In genomic region chr22:49535527-49536125, GRCh38 we compare ENCODE assay signal across 19 cellular contexts.
DNase-seq lines count a peak whose midpoint lies in the region; ATAC-seq, FAIRE-seq and TF ChIP-seq lines count a peak whose summit lies in the region.
"Had no signal": no experiment of that assay in that cellular context is flagged by ENCODE, and none has a peak within 500 bp of the region (broad histone marks: within the 10 kb centered on the region; RNA-seq: fewer than 3 reads in every experiment).

No MANE protein-coding gene starts in this region.

- no peak for TF ChIP-seq POLR2A in H1 (IDR thresholded peaks at IDR 0.05; ENCODE audit: control extremely low read depth in 1 of 2, low read depth in 2 of 2, low read length in 2 of 2)

- TF ChIP-seq CTCF in H1 (IDR thresholded peaks at IDR 0.05; ENCODE audit: control extremely low read depth in 1 of 3, insufficient read depth in 1 of 3, low read depth in 1 of 3, low read length in 3 of 3) (no peak), tibial artery (IDR thresholded peaks at IDR 0.05) (no peak), GM10248 (IDR thresholded peaks at IDR 0.05; ENCODE audit: control extremely low read depth, extremely low read depth, low read depth, missing control alignments) (no peak)

- H4K5ac ChIP-seq in H1 (ENCODE audit: insufficient read length, low read depth, low read length): peak overlapping the region; percentile 77

- H4K20me1 ChIP-seq in H1 (replicated peaks in 1 of 2; ENCODE audit: control insufficient read depth in 1 of 2, insufficient read depth in 2 of 2, low read length in 2 of 2): no peaks in the 10 kb centered on the region

- H4K91ac ChIP-seq in H1 (replicated peaks; ENCODE audit: insufficient read length, low read length): peak overlapping the region; percentile 38

- H2AK5ac ChIP-seq in H1 (ENCODE audit: low read depth, low read length): 0 out of 2 replicates have a peak overlapping the region, but pooled peaks have one; percentile 82

- FAIRE-seq in H1 (lab: Jason Lieb, UNC): no peak
- FAIRE-seq: HTR-8/SVneo had no signal

- H3K4ac ChIP-seq in H1 (replicated peaks; ENCODE audit: insufficient read length, low read depth, low read length): peak overlapping the region; percentile 17

- no peaks in the 10 kb centered on the region for H3K27me3 Mint-ChIP-seq in activated naive CD4-positive, alpha-beta T cell treated with anti-CD3 and anti-CD28 coated beads, Interleukin-2, amount 10 ng/mL, durations not matched to agents 7 days and 5 days

- WGBS in H1 (ENCODE audit: extremely low coverage in 1 of 2, insufficient coverage in 1 of 2, insufficient read length in 1 of 2, insufficient replicate concordance in 2 of 2, low coverage in 1 of 2, low lambda C conversion rate in 2 of 2, missing lambda C conversion rate in 1 of 2), 2 experiments: 78% methylated on average over 10 of the region's 16 CpGs; no CpG with 5 or more reads in 1 of the 2 experiments

- peak overlapping the region; percentile 97 for H3K18ac ChIP-seq in H1 (ENCODE audit: extremely low read depth, low read length)

- no peaks in the 10 kb centered on the region for H3K36me3 ChIP-seq in H1 (ENCODE audit: control insufficient read depth in 2 of 4, insufficient read depth in 4 of 4, low read length in 3 of 4)
- H3K36me3 ChIP-seq in tibial artery: no peaks in the 10 kb centered on the region
- H3K36me3 ChIP-seq: BLaER1 treated with 17β-estradiol and CSF1 and Interleukin-3, amounts not matched to agents 10 nM and 100 nM; HAP-1; MG63 had no signal

- no peak for TF ChIP-seq EP300 in H1 (IDR thresholded peaks at IDR 0.05; ENCODE audit: borderline replicate concordance in 1 of 2, low read depth in 2 of 2, low read length in 2 of 2)

- POLR2A ChIA-PET in H1 (lab: Charles Lee; ENCODE audit: partially characterized antibody) (interaction anchor here (1.0 to 2.0 kb wide), 4 partner anchors 13 to 162 kb away, joined by 3 to 6 read pairs (median 4); no protein-coding TSS in a partner anchor), GM10248 (lab: Yijun Ruan, JAX) (no interaction called here)

- H3K4me1 ChIP-seq in H1 (replicated peaks in 1 of 4; ENCODE audit: control insufficient read depth in 3 of 4, insufficient read depth in 4 of 4, low read length in 3 of 4) (peaks cover 7 to 28% (median 13%) of the 10 kb centered on the region in 4 experiments), tibial artery (no peaks in the 10 kb centered on the region)
- H3K4me1 ChIP-seq: HAP-1 had no signal

- H3K79me2 ChIP-seq in H1 (ENCODE audit: control insufficient read depth in 1 of 2, insufficient read depth in 2 of 2, low read length in 2 of 2): no peaks in the 10 kb centered on the region

- peak overlapping the region; percentile 91 for H2BK120ac ChIP-seq in H1 (replicated peaks; ENCODE audit: low read depth, low read length)

- no peak for TF ChIP-seq RAD21 in H1 (IDR thresholded peaks at IDR 0.05 in 1 of 2, conservative IDR thresholded peaks at IDR 0.05 in 1 of 2; ENCODE audit: low read depth in 2 of 2, low read length in 2 of 2)

- peak overlapping the region; percentile 88; the same call in 1 of the 2 replicates for H2BK5ac ChIP-seq in H1 (ENCODE audit: low read depth, low read length)

- CTCF ChIA-PET in activated naive CD4-positive, alpha-beta T cell treated with anti-CD3 and anti-CD28 coated beads, Interleukin-2, amount 10 ng/mL, durations not matched to agents 7 days and 5 days (lab: Charles Lee): no interaction called here
- CTCF ChIA-PET in H1 (lab: Charles Lee; ENCODE audit: partially characterized antibody) (interaction anchor here (0.8 to 1.8 kb wide), 4 partner anchors 12 to 21 kb away, joined by 3 to 5 read pairs (median 4); no protein-coding TSS in a partner anchor), GM10248 (lab: Yijun Ruan, JAX) (interaction anchor here (0.8 kb wide), 1 partner anchor 24 kb away, joined by 4 read pairs; no protein-coding TSS in a partner anchor)

- H3K9ac ChIP-seq in H1 (replicated peaks in 1 of 4; ENCODE audit: extremely low read depth in 1 of 4, low read depth in 3 of 4, low read length in 3 of 4): peak overlapping the region in 1 of 4 experiments; percentile 57; a peak in 2 of 7 replicates
- H3K9ac ChIP-seq: BLaER1 treated with 17β-estradiol and CSF1 and Interleukin-3, amounts not matched to agents 10 nM and 100 nM had no signal

- H3K23ac ChIP-seq in H1 (ENCODE audit: insufficient read length): no peak overlapping the region

- ATAC-seq in activated naive CD4-positive, alpha-beta T cell treated with anti-CD3 and anti-CD28 coated beads, Interleukin-2, amount 50 U/mL, for 72 hours: no peak

- H3K27ac ChIP-seq in H1 (ENCODE audit: low read depth, low read length): peak overlapping the region; percentile 87
- H3K27ac ChIP-seq in tibial artery: no peak overlapping the region
- H3K27ac ChIP-seq: BLaER1 treated with 17β-estradiol and CSF1 and Interleukin-3, amounts not matched to agents 10 nM and 100 nM had no signal

- H2BK15ac ChIP-seq in H1 (ENCODE audit: low read length): no peak overlapping the region

- no peaks in the 10 kb centered on the region for H3K23me2 ChIP-seq in H1 (ENCODE audit: low read depth, low read length)

- H3K9me3 Mint-ChIP-seq in activated naive CD4-positive, alpha-beta T cell treated with anti-CD3 and anti-CD28 coated beads, Interleukin-2, amount 10 ng/mL, durations not matched to agents 7 days and 5 days: no peaks in the 10 kb centered on the region
- no peaks in the 10 kb centered on the region for H3K9me3 Mint-ChIP-seq in activated naive CD4-positive, alpha-beta T cell treated with anti-CD3 and anti-CD28 coated beads, Interleukin-2, amount 50 U/mL, for 72 hours

- H4K8ac ChIP-seq in H1 (ENCODE audit: extremely low read depth, insufficient read depth, low read length): peak overlapping the region; percentile 81; the same call in 1 of the 2 replicates

- H3K36me3 Mint-ChIP-seq in activated naive CD4-positive, alpha-beta T cell treated with anti-CD3 and anti-CD28 coated beads, Interleukin-2, amount 10 ng/mL, durations not matched to agents 7 days and 5 days: no peaks in the 10 kb centered on the region
- H3K36me3 Mint-ChIP-seq in activated naive CD4-positive, alpha-beta T cell treated with anti-CD3 and anti-CD28 coated beads, Interleukin-2, amount 50 U/mL, for 72 hours: no peaks in the 10 kb centered on the region

- peak overlapping the region in 1 of 4 experiments; percentile 45; a peak in 1 of 8 replicates for H3K4me3 ChIP-seq in H1 (ENCODE audit: extremely low read depth in 1 of 4, insufficient read depth in 2 of 4, low read depth in 3 of 4, low read length in 4 of 4)
- H3K4me3 ChIP-seq in tibial artery: no peak overlapping the region
- H3K4me3 ChIP-seq: BLaER1 treated with 17β-estradiol and CSF1 and Interleukin-3, amounts not matched to agents 10 nM and 100 nM; HAP-1; MG63 had no signal

- no peak overlapping the region for H3K56ac ChIP-seq in H1 (replicated peaks; ENCODE audit: insufficient read length, low read depth, low read length)

- no peaks in the 10 kb centered on the region for H3K27me3 ChIP-seq in H1 (replicated peaks in 1 of 4; ENCODE audit: control insufficient read depth in 3 of 4, extremely low read depth in 1 of 4, insufficient read depth in 3 of 4, low read length in 3 of 4)
- peaks cover 0 to 22% of the 10 kb centered on the region in 2 donors for H3K27me3 ChIP-seq in tibial artery

- peak overlapping the region; percentile 60 to 63; a peak in 3 of 4 replicates for H3K4me2 ChIP-seq in H1 (ENCODE audit: insufficient read depth in 1 of 2, low read depth in 2 of 2, low read length in 2 of 2)

- intact Hi-C loops in tibial artery (cut with DNase I; ENCODE audit: low total_unique reads): no loop called here

- no peaks in the 10 kb centered on the region for H3K4me1 Mint-ChIP-seq in activated naive CD4-positive, alpha-beta T cell treated with anti-CD3 and anti-CD28 coated beads, Interleukin-2, amount 10 ng/mL, durations not matched to agents 7 days and 5 days

- H3K9me3 ChIP-seq in H1 (ENCODE audit: insufficient read depth in 2 of 2, low read depth in 1 of 2, low read length in 1 of 2) (no peaks in the 10 kb centered on the region), tibial artery (no peaks in the 10 kb centered on the region)
- H3K9me3 ChIP-seq: BLaER1 treated with 17β-estradiol and CSF1 and Interleukin-3, amounts not matched to agents 10 nM and 100 nM; HAP-1; MG63 had no signal

- no peak overlapping the region for H2AFZ ChIP-seq in H1 (ENCODE audit: low read length)

- H3K14ac ChIP-seq in H1 (ENCODE audit: insufficient read length): no peak overlapping the region

- DNase-seq in activated naive CD4-positive, alpha-beta T cell treated with anti-CD3 and anti-CD28 coated beads, Interleukin-2, amount 10 ng/mL, durations not matched to agents 7 days and 5 days: peak; percentile 2
- no peak for DNase-seq in activated naive CD4-positive, alpha-beta T cell treated with anti-CD3 and anti-CD28 coated beads, Interleukin-2, amount 50 U/mL, for 72 hours (ENCODE audit: low spot score in 2 of 2)
- DNase-seq in H1 (ENCODE audit: low read depth in 1 of 2, low spot score in 2 of 2): no peak
- peak; percentile 65 for DNase-seq in mesenteric fat pad (ENCODE audit: low spot score)
- DNase-seq in tibial artery: peak; percentile 7 to 47
- no peak for DNase-seq in GM10248 (ENCODE audit: extremely low spot score)
- no peak for DNase-seq in medulla oblongata (ENCODE audit: extremely low spot score)
- no peak for DNase-seq in hepatic stellate cell (ENCODE audit: low spot score)
- DNase-seq: 8988T, KG1, MG63, NCI-H1105 treated with DMSO at 0.1 percent for 48 hours, NCI-H187 treated with DMSO at 0.1 percent for 48 hours, NCI-H2171, NCI-H774, SIG-M5 had no signal

- no peaks in the 10 kb centered on the region for H3K79me1 ChIP-seq in H1 (ENCODE audit: low read depth, low read length)

- peak overlapping the region; percentile 77 for H2BK12ac ChIP-seq in H1 (ENCODE audit: low read depth, low read length)

- H2BK20ac ChIP-seq in H1 (ENCODE audit: low read length): peak overlapping the region; percentile 82; the same call in 1 of the 2 replicates

- no peak overlapping the region for H3K4me3 Mint-ChIP-seq in activated naive CD4-positive, alpha-beta T cell treated with anti-CD3 and anti-CD28 coated beads, Interleukin-2, amount 10 ng/mL, durations not matched to agents 7 days and 5 days

- H3K27ac Mint-ChIP-seq in activated naive CD4-positive, alpha-beta T cell treated with anti-CD3 and anti-CD28 coated beads, Interleukin-2, amount 10 ng/mL, durations not matched to agents 7 days and 5 days: no peak overlapping the region
- no peak overlapping the region for H3K27ac Mint-ChIP-seq in activated naive CD4-positive, alpha-beta T cell treated with anti-CD3 and anti-CD28 coated beads, Interleukin-2, amount 50 U/mL, for 72 hours

TF ChIP-seq in H1, 55 proteins besides CTCF, POLR2A, EP300 and RAD21 (continues in another document):
- TF ChIP-seq E2F6 (IDR thresholded peaks at IDR 0.05): no peak
- TF ChIP-seq TCF12 (IDR thresholded peaks at IDR 0.05; ENCODE audit: low read depth, low read length): no peak
- no peak for TF ChIP-seq SIN3A (conservative IDR thresholded peaks at IDR 0.05 in 1 of 2, IDR thresholded peaks at IDR 0.05 in 1 of 2; ENCODE audit: low read depth in 1 of 2, low read length in 2 of 2)

Comparison
In these comparisons a context has a peak if more than half of its experiments do, and no peak if none do; other contexts are left out.
1. DNase-seq: peak in activated naive CD4-positive, alpha-beta T cell treated with anti-CD3 and anti-CD28 coated beads, Interleukin-2, amount 10 ng/mL, durations not matched to agents 7 days and 5 days (single experiment), mesenteric fat pad (single experiment) and tibial artery (2 of 2); none in activated naive CD4-positive, alpha-beta T cell treated with anti-CD3 and anti-CD28 coated beads, Interleukin-2, amount 50 U/mL, for 72 hours (0 of 2), H1 (0 of 2), GM10248 (single experiment), medulla oblongata (single experiment) and hepatic stellate cell (single experiment).